Comparison of ENCODE assay signal across 17 cellular contexts in genomic region chr14:35410858-35411257, GRCh38.
"Had no signal": no experiment of that assay in that cellular context is flagged by ENCODE, and none has a peak within 500 bp of the region (broad histone marks: within the 10 kb centered on the region; RNA-seq: fewer than 3 reads in every experiment).

No MANE protein-coding gene starts in this region.

- H3K36me3 ChIP-seq: ascending aorta, breast epithelium, esophagus squamous epithelium, stomach had no signal

- H3K27me3 Mint-ChIP-seq: activated CD4-positive, alpha-beta T cell treated with anti-CD3 and anti-CD28 coated beads for 36 hours; activated CD8-positive, alpha-beta T cell treated with anti-CD3 and anti-CD28 coated beads for 36 hours; activated naive CD4-positive, alpha-beta T cell treated with anti-CD3 and anti-CD28 coated beads, Interleukin-2, amount 10 ng/mL, durations not matched to agents 7 days and 5 days; activated T-cell treated with anti-CD3 and anti-CD28 coated beads, Interleukin-2, amount 50 U/mL, for 24 hours had no signal

- H3K27me3 ChIP-seq: ascending aorta, breast epithelium, esophagus squamous epithelium, stomach had no signal

- H3K27ac Mint-ChIP-seq: activated CD4-positive, alpha-beta T cell treated with anti-CD3 and anti-CD28 coated beads for 36 hours; activated CD8-positive, alpha-beta T cell treated with anti-CD3 and anti-CD28 coated beads for 36 hours; activated naive CD4-positive, alpha-beta T cell treated with anti-CD3 and anti-CD28 coated beads, Interleukin-2, amount 10 ng/mL, durations not matched to agents 7 days and 5 days; activated T-cell treated with anti-CD3 and anti-CD28 coated beads, Interleukin-2, amount 50 U/mL, for 24 hours; activated T-helper 2 cell treated with anti-CD3 and anti-CD28 coated beads, Interferon-gamma antibody, Interleukin-2, Interleukin-4, amounts not matched to agents 10 μg/mL and 5 μg/mL and 100 μg/mL, durations not matched to agents 14 hours and 24 hours and 36 hours; T-helper 2 cell treated with Interferon-gamma antibody and Interleukin-4, amounts not matched to agents 5 μg/mL and 100 μg/mL, for 36 hours; WTC11 had no signal

- H3K4me3 Mint-ChIP-seq: activated CD4-positive, alpha-beta T cell treated with anti-CD3 and anti-CD28 coated beads for 36 hours; activated CD8-positive, alpha-beta T cell treated with anti-CD3 and anti-CD28 coated beads for 36 hours; activated naive CD4-positive, alpha-beta T cell treated with anti-CD3 and anti-CD28 coated beads, Interleukin-2, amount 10 ng/mL, durations not matched to agents 7 days and 5 days; activated T-cell treated with anti-CD3 and anti-CD28 coated beads, Interleukin-2, amount 50 U/mL, for 24 hours; T-helper 2 cell treated with Interferon-gamma antibody and Interleukin-4, amounts not matched to agents 5 μg/mL and 100 μg/mL, for 36 hours; WTC11 had no signal

- H3K27ac ChIP-seq: ascending aorta, breast epithelium, stomach had no signal

- H3K36me3 Mint-ChIP-seq: activated naive CD4-positive, alpha-beta T cell treated with anti-CD3 and anti-CD28 coated beads, Interleukin-2, amount 10 ng/mL, durations not matched to agents 7 days and 5 days; WTC11 had no signal

- H3K9me3 Mint-ChIP-seq: activated CD8-positive, alpha-beta T cell treated with anti-CD3 and anti-CD28 coated beads for 36 hours; activated naive CD4-positive, alpha-beta T cell treated with anti-CD3 and anti-CD28 coated beads, Interleukin-2, amount 10 ng/mL, durations not matched to agents 7 days and 5 days; activated T-cell treated with anti-CD3 and anti-CD28 coated beads, Interleukin-2, amount 50 U/mL, for 24 hours; activated T-helper 2 cell treated with anti-CD3 and anti-CD28 coated beads, Interferon-gamma antibody, Interleukin-2, Interleukin-4, amounts not matched to agents 10 μg/mL and 5 μg/mL and 100 μg/mL, durations not matched to agents 14 hours and 24 hours and 36 hours; T-helper 2 cell treated with Interferon-gamma antibody and Interleukin-4, amounts not matched to agents 5 μg/mL and 100 μg/mL, for 36 hours; WTC11 had no signal

- H3K4me3 ChIP-seq: ascending aorta, breast epithelium, esophagus squamous epithelium, lung, skin epidermis, stomach had no signal

- DNase-seq: activated CD4-positive, alpha-beta T cell treated with anti-CD3 and anti-CD28 coated beads for 36 hours; activated CD8-positive, alpha-beta T cell treated with anti-CD3 and anti-CD28 coated beads for 36 hours; activated naive CD4-positive, alpha-beta T cell treated with anti-CD3 and anti-CD28 coated beads, Interleukin-2, amount 10 ng/mL, durations not matched to agents 7 days and 5 days; activated T-cell treated with anti-CD3 and anti-CD28 coated beads, Interleukin-2, amount 50 U/mL, for 24 hours; effector CD4-positive, alpha-beta T cell; esophagus squamous epithelium; midbrain; retina; stomach; trophoblast cell had no signal

- ATAC-seq: activated CD4-positive, alpha-beta T cell treated with anti-CD3 and anti-CD28 coated beads for 36 hours; activated CD8-positive, alpha-beta T cell treated with anti-CD3 and anti-CD28 coated beads for 36 hours; WTC11 had no signal

- H3K9me3 ChIP-seq: ascending aorta, breast epithelium, esophagus squamous epithelium, stomach had no signal
